1 cellular context compared by ENCODE assay signal in the genomic region with DNA sequence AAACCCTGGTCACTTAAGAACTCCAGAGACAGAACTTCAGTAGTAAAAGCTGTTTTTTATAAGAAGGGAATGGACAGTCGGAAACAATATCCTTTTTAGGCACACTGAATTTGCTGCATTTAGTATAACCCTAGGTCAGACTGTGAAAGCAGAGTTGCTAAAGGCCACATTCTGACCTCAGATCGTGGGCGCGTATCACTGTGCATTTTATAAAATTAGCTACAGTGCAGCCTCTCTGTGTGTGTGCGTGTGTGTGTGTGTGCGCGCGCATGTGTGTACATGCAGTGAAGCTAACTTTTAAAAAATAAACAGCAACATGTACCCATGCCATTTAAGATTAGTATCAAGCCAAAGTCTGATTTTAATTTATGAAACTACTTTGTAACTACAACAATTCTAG.
TF ChIP-seq lines count a peak whose summit lies in the region.

No MANE protein-coding gene starts in this region.

TF ChIP-seq in GM12878, 131 proteins besides CTCF, POLR2A, EP300 and RAD21 (continued from another document):
- TF ChIP-seq ZNF384 (IDR thresholded peaks at IDR 0.05; ENCODE audit: borderline replicate concordance, low read depth, low read length) (no peak), NFXL1 (IDR thresholded peaks at IDR 0.05; ENCODE audit: borderline replicate concordance) (no peak), SUZ12 (IDR thresholded peaks at IDR 0.05; ENCODE audit: unreplicated experiment) (no peak), ASH2L (IDR thresholded peaks at IDR 0.05; ENCODE audit: borderline replicate concordance, low read depth) (no peak), PAX8 (IDR thresholded peaks at IDR 0.05) (no peak), FOS (IDR thresholded peaks at IDR 0.05; ENCODE audit: borderline replicate concordance, extremely low read depth, insufficient read length) (no peak), KAT2A (conservative IDR thresholded peaks at IDR 0.05; ENCODE audit: control insufficient read depth, low read depth, low read length) (no peak), MTA3 (IDR thresholded peaks at IDR 0.05; ENCODE audit: borderline replicate concordance, low read length) (no peak), DPF2 (IDR thresholded peaks at IDR 0.05) (0 out of 2 replicates have a peak, but pooled peaks have one; percentile 10), BMI1 (IDR thresholded peaks at IDR 0.05; ENCODE audit: borderline replicate concordance) (no peak), PML (IDR thresholded peaks at IDR 0.05; ENCODE audit: low read length) (peak; percentile 44; the same call in 1 of the 2 replicates), CEBPB (IDR thresholded peaks at IDR 0.05; ENCODE audit: borderline replicate concordance in 1 of 2, low read depth in 2 of 2, low read length in 2 of 2) (0 out of 4 replicates have a peak, but pooled peaks of 1 of the 2 experiments have one; percentile 58), NR2F1 (conservative IDR thresholded peaks at IDR 0.05) (peak; percentile 83), MTA2 (IDR thresholded peaks at IDR 0.05; ENCODE audit: low read depth) (no peak), ZZZ3 (IDR thresholded peaks at IDR 0.05; ENCODE audit: control insufficient read depth, insufficient read length, low read depth) (no peak), ZNF622 (IDR thresholded peaks at IDR 0.05) (no peak), PAX5 (IDR thresholded peaks at IDR 0.05; ENCODE audit: borderline replicate concordance, low read depth, low read length) (no peak), JUNB (IDR thresholded peaks at IDR 0.05) (no peak), SIX5 (IDR thresholded peaks at IDR 0.05; ENCODE audit: low read depth, low read length, severe bottlenecking) (no peak), NFIC (IDR thresholded peaks at IDR 0.05; ENCODE audit: low read depth, low read length) (peak; percentile 42; the same call in 1 of the 2 replicates), EED (IDR thresholded peaks at IDR 0.05; ENCODE audit: low read depth) (no peak), HCFC1 (IDR thresholded peaks at IDR 0.05; ENCODE audit: low read length) (no peak), SRF (IDR thresholded peaks at IDR 0.05; ENCODE audit: low read depth in 2 of 2, low read length in 2 of 2) (peak; percentile 80 to 95), RELA (IDR thresholded peaks at IDR 0.05; ENCODE audit: borderline replicate concordance, partially characterized antibody) (no peak), ZNF207 (IDR thresholded peaks at IDR 0.05; ENCODE audit: borderline replicate concordance) (no peak), IKZF2 (IDR thresholded peaks at IDR 0.05) (no peak), FOXK2 (IDR thresholded peaks at IDR 0.05) (no peak), SMARCA5 (IDR thresholded peaks at IDR 0.05) (no peak), TCF3 (IDR thresholded peaks at IDR 0.05; ENCODE audit: borderline replicate concordance, insufficient read depth, low read depth, low read length) (no peak), RUNX3 (IDR thresholded peaks at IDR 0.05; ENCODE audit: low read length) (peak; percentile 74), BHLHE40 (IDR thresholded peaks at IDR 0.05; ENCODE audit: borderline replicate concordance in 1 of 2, low read depth in 2 of 2, low read length in 1 of 2) (no peak), ESRRA (IDR thresholded peaks at IDR 0.05; ENCODE audit: low read length) (no peak), TCF12 (IDR thresholded peaks at IDR 0.05; ENCODE audit: low read depth, low read length) (no peak), SIN3A (IDR thresholded peaks at IDR 0.05; ENCODE audit: low read depth, low read length) (no peak), EZH2 (IDR thresholded peaks at IDR 0.05; ENCODE audit: borderline replicate concordance, control insufficient read depth, low read depth, low read length) (no peak)
- TF ChIP-seq, protein P1, sequence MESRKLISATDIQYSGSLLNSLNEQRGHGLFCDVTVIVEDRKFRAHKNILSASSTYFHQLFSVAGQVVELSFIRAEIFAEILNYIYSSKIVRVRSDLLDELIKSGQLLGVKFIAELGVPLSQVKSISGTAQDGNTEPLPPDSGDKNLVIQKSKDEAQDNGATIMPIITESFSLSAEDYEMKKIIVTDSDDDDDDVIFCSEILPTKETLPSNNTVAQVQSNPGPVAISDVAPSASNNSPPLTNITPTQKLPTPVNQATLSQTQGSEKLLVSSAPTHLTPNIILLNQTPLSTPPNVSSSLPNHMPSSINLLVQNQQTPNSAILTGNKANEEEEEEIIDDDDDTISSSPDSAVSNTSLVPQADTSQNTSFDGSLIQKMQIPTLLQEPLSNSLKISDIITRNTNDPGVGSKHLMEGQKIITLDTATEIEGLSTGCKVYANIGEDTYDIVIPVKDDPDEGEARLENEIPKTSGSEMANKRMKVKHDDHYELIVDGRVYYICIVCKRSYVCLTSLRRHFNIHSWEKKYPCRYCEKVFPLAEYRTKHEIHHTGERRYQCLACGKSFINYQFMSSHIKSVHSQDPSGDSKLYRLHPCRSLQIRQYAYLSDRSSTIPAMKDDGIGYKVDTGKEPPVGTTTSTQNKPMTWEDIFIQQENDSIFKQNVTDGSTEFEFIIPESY (IDR thresholded peaks at IDR 0.05) = peak; percentile 70
- TF ChIP-seq, protein P2, sequence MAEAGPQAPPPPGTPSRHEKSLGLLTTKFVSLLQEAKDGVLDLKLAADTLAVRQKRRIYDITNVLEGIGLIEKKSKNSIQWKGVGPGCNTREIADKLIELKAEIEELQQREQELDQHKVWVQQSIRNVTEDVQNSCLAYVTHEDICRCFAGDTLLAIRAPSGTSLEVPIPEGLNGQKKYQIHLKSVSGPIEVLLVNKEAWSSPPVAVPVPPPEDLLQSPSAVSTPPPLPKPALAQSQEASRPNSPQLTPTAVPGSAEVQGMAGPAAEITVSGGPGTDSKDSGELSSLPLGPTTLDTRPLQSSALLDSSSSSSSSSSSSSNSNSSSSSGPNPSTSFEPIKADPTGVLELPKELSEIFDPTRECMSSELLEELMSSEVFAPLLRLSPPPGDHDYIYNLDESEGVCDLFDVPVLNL (IDR thresholded peaks at IDR 0.05; ENCODE audit: low read depth, low read length) = no peak
- TF ChIP-seq, protein P3, sequence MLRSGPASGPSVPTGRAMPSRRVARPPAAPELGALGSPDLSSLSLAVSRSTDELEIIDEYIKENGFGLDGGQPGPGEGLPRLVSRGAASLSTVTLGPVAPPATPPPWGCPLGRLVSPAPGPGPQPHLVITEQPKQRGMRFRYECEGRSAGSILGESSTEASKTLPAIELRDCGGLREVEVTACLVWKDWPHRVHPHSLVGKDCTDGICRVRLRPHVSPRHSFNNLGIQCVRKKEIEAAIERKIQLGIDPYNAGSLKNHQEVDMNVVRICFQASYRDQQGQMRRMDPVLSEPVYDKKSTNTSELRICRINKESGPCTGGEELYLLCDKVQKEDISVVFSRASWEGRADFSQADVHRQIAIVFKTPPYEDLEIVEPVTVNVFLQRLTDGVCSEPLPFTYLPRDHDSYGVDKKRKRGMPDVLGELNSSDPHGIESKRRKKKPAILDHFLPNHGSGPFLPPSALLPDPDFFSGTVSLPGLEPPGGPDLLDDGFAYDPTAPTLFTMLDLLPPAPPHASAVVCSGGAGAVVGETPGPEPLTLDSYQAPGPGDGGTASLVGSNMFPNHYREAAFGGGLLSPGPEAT (IDR thresholded peaks at IDR 0.05; ENCODE audit: low read depth) = no peak
- TF ChIP-seq, protein P4, sequence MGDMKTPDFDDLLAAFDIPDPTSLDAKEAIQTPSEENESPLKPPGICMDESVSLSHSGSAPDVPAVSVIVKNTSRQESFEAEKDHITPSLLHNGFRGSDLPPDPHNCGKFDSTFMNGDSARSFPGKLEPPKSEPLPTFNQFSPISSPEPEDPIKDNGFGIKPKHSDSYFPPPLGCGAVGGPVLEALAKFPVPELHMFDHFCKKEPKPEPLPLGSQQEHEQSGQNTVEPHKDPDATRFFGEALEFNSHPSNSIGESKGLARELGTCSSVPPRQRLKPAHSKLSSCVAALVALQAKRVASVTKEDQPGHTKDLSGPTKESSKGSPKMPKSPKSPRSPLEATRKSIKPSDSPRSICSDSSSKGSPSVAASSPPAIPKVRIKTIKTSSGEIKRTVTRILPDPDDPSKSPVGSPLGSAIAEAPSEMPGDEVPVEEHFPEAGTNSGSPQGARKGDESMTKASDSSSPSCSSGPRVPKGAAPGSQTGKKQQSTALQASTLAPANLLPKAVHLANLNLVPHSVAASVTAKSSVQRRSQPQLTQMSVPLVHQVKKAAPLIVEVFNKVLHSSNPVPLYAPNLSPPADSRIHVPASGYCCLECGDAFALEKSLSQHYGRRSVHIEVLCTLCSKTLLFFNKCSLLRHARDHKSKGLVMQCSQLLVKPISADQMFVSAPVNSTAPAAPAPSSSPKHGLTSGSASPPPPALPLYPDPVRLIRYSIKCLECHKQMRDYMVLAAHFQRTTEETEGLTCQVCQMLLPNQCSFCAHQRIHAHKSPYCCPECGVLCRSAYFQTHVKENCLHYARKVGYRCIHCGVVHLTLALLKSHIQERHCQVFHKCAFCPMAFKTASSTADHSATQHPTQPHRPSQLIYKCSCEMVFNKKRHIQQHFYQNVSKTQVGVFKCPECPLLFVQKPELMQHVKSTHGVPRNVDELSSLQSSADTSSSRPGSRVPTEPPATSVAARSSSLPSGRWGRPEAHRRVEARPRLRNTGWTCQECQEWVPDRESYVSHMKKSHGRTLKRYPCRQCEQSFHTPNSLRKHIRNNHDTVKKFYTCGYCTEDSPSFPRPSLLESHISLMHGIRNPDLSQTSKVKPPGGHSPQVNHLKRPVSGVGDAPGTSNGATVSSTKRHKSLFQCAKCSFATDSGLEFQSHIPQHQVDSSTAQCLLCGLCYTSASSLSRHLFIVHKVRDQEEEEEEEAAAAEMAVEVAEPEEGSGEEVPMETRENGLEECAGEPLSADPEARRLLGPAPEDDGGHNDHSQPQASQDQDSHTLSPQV (IDR thresholded peaks at IDR 0.05) = no peak
- TF ChIP-seq, protein P5, sequence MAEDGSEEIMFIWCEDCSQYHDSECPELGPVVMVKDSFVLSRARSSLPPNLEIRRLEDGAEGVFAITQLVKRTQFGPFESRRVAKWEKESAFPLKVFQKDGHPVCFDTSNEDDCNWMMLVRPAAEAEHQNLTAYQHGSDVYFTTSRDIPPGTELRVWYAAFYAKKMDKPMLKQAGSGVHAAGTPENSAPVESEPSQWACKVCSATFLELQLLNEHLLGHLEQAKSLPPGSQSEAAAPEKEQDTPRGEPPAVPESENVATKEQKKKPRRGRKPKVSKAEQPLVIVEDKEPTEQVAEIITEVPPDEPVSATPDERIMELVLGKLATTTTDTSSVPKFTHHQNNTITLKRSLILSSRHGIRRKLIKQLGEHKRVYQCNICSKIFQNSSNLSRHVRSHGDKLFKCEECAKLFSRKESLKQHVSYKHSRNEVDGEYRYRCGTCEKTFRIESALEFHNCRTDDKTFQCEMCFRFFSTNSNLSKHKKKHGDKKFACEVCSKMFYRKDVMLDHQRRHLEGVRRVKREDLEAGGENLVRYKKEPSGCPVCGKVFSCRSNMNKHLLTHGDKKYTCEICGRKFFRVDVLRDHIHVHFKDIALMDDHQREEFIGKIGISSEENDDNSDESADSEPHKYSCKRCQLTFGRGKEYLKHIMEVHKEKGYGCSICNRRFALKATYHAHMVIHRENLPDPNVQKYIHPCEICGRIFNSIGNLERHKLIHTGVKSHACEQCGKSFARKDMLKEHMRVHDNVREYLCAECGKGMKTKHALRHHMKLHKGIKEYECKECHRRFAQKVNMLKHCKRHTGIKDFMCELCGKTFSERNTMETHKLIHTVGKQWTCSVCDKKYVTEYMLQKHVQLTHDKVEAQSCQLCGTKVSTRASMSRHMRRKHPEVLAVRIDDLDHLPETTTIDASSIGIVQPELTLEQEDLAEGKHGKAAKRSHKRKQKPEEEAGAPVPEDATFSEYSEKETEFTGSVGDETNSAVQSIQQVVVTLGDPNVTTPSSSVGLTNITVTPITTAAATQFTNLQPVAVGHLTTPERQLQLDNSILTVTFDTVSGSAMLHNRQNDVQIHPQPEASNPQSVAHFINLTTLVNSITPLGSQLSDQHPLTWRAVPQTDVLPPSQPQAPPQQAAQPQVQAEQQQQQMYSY (CRISPR knock-in tag; IDR thresholded peaks at IDR 0.05) = no peak
- TF ChIP-seq, protein P6, sequence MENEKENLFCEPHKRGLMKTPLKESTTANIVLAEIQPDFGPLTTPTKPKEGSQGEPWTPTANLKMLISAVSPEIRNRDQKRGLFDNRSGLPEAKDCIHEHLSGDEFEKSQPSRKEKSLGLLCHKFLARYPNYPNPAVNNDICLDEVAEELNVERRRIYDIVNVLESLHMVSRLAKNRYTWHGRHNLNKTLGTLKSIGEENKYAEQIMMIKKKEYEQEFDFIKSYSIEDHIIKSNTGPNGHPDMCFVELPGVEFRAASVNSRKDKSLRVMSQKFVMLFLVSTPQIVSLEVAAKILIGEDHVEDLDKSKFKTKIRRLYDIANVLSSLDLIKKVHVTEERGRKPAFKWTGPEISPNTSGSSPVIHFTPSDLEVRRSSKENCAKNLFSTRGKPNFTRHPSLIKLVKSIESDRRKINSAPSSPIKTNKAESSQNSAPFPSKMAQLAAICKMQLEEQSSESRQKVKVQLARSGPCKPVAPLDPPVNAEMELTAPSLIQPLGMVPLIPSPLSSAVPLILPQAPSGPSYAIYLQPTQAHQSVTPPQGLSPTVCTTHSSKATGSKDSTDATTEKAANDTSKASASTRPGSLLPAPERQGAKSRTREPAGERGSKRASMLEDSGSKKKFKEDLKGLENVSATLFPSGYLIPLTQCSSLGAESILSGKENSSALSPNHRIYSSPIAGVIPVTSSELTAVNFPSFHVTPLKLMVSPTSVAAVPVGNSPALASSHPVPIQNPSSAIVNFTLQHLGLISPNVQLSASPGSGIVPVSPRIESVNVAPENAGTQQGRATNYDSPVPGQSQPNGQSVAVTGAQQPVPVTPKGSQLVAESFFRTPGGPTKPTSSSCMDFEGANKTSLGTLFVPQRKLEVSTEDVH (IDR thresholded peaks at IDR 0.05; ENCODE audit: low read depth, partially characterized antibody) = no peak
